ENCODE assay signal across 17 cellular contexts in genomic region chr7:33698006-33698405, GRCh38.
DNase-seq lines count a peak whose midpoint lies in the region; ATAC-seq and TF ChIP-seq lines count a peak whose summit lies in the region.
"Had no signal": no experiment of that assay in that cellular context is flagged by ENCODE, and none has a peak within 500 bp of the region (broad histone marks: within the 10 kb centered on the region; RNA-seq: fewer than 3 reads in every experiment).

No MANE protein-coding gene starts in this region.

- H3K4me1 ChIP-seq in mammary epithelial cell (ENCODE audit: insufficient read depth, low read length) (no peaks in the 10 kb centered on the region), esophagus muscularis mucosa (no peaks in the 10 kb centered on the region), mesenchymal stem cell (ENCODE audit: control insufficient read depth, insufficient read depth, low read depth, low read length) (peaks cover 9% of the 10 kb centered on the region)
- H3K4me1 ChIP-seq: BLaER1 treated with 17β-estradiol and CSF1 and Interleukin-3, amounts not matched to agents 10 nM and 100 nM had no signal

- H2BK12ac ChIP-seq in mesenchymal stem cell (ENCODE audit: low read length in 2 of 2): no peak overlapping the region

- no peak overlapping the region for H3K27ac ChIP-seq in mammary epithelial cell (ENCODE audit: insufficient read depth, low read depth, low read length)
- no peak overlapping the region for H3K27ac ChIP-seq in esophagus muscularis mucosa (replicated peaks in 1 of 4)
- peak overlapping the region; percentile 94 for H3K27ac ChIP-seq in mesenchymal stem cell (ENCODE audit: low read length, poor library complexity, severe bottlenecking)
- H3K27ac ChIP-seq: 22Rv1; BLaER1 treated with 17β-estradiol and CSF1 and Interleukin-3, amounts not matched to agents 10 nM and 100 nM; GM23248; PC-9 had no signal

- no peaks in the 10 kb centered on the region for H3K79me2 ChIP-seq in mammary epithelial cell (ENCODE audit: insufficient read depth, low read length)

- CTCF ChIA-PET in MCF 10A (lab: Yijun Ruan, JAX) (interaction anchor here (1.3 kb wide), 1 partner anchor 26 kb away, joined by 6 read pairs; no protein-coding TSS in a partner anchor), mammary epithelial cell (lab: Charles Lee; ENCODE audit: low non-redundant PET) (no interaction called here)

- dilution Hi-C loops in mammary epithelial cell (cut with HindIII; ENCODE audit: low sequenced_read_pairs): no loop called here

- H3K36me3 Mint-ChIP-seq in MCF 10A (ENCODE audit: insufficient read depth, unreplicated experiment): no peaks in the 10 kb centered on the region

- peaks cover 5% of the 10 kb centered on the region for H3K9me3 Mint-ChIP-seq in MCF 10A (ENCODE audit: unreplicated experiment)

- no peak overlapping the region for H3K18ac ChIP-seq in mesenchymal stem cell (ENCODE audit: low read depth in 1 of 2, low read length in 2 of 2)

- no peak for TF ChIP-seq POLR2A in esophagus muscularis mucosa (IDR thresholded peaks at IDR 0.05; ENCODE audit: low read depth)

- H2AK5ac ChIP-seq in mesenchymal stem cell (ENCODE audit: low read length, severe bottlenecking): no peak overlapping the region

- H3K4ac ChIP-seq in mesenchymal stem cell (ENCODE audit: low read depth in 1 of 2, low read length in 2 of 2): no peak overlapping the region

- H2AFZ ChIP-seq in mammary epithelial cell (ENCODE audit: low read depth, low read length): no peak overlapping the region
- no peak overlapping the region for H2AFZ ChIP-seq in mesenchymal stem cell (ENCODE audit: low read depth, low read length)
- H2AFZ ChIP-seq: GM23248, PC-9 had no signal

- intact Hi-C loops in MCF 10A (cut with micrococcal nuclease) (no loop called here), mammary epithelial cell (cut with micrococcal nuclease) (no loop called here), esophagus muscularis mucosa (cut with DNase I) (no loop called here)

- H4K91ac ChIP-seq in mesenchymal stem cell (ENCODE audit: low read length): no peak overlapping the region

- no peaks in the 10 kb centered on the region for H3K36me3 ChIP-seq in mammary epithelial cell (ENCODE audit: insufficient read depth, low read length)
- H3K36me3 ChIP-seq in esophagus muscularis mucosa: no peaks in the 10 kb centered on the region
- no peaks in the 10 kb centered on the region for H3K36me3 ChIP-seq in mesenchymal stem cell (ENCODE audit: control insufficient read depth in 1 of 2, insufficient read depth in 2 of 2, low read depth in 1 of 2, low read length in 2 of 2)

- WGBS in mammary epithelial cell (ENCODE audit: low coverage, missing lambda C conversion rate): 61% methylated on average over 8 of the region's 8 CpGs
- WGBS in esophagus muscularis mucosa: 91% methylated on average over 8 of the region's 8 CpGs
- WGBS in mesenchymal stem cell: 79% methylated on average over 7 of the region's 8 CpGs

- no peaks in the 10 kb centered on the region for H3K79me1 ChIP-seq in mesenchymal stem cell (replicated peaks; ENCODE audit: low read length, poor library complexity, severe bottlenecking)

- no TSS peak for BruUV-seq in MCF 10A (replicated peaks; lab: Mats Ljungman, UMichigan)
- no TSS peak for BruUV-seq in mammary epithelial cell (replicated peaks; lab: Mats Ljungman, UMichigan)

- peaks cover 10% of the 10 kb centered on the region for H3K4me1 Mint-ChIP-seq in MCF 10A (ENCODE audit: insufficient read depth, unreplicated experiment)

- H3K4me3 Mint-ChIP-seq in MCF 10A (ENCODE audit: unreplicated experiment): no peak overlapping the region

- H3K9ac ChIP-seq in mammary epithelial cell (ENCODE audit: insufficient read depth, low read length): no peak overlapping the region
- H3K9ac ChIP-seq in mesenchymal stem cell (ENCODE audit: low read length): no peak overlapping the region
- H3K9ac ChIP-seq: BLaER1 treated with 17β-estradiol and CSF1 and Interleukin-3, amounts not matched to agents 10 nM and 100 nM; GM23248 had no signal

- H3K9me3 ChIP-seq in mammary epithelial cell (replicated peaks; ENCODE audit: insufficient read depth, low read length) (peaks cover 9% of the 10 kb centered on the region), esophagus muscularis mucosa (peaks cover 0 to 28% (median 15%) of the 10 kb centered on the region in 4 donors), mesenchymal stem cell (ENCODE audit: control insufficient read depth, low read length) (peaks cover 30% of the 10 kb centered on the region)

- no peak overlapping the region for H3K4me2 ChIP-seq in mammary epithelial cell (ENCODE audit: insufficient read depth, low read depth, low read length)
- peak overlapping the region; percentile 41 for H3K4me2 ChIP-seq in mesenchymal stem cell (ENCODE audit: low read length, poor library complexity, severe bottlenecking)
- H3K4me2 ChIP-seq: BLaER1 treated with 17β-estradiol and CSF1 and Interleukin-3, amounts not matched to agents 10 nM and 100 nM; PC-9 had no signal

- H2BK5ac ChIP-seq in mesenchymal stem cell (ENCODE audit: low read depth, low read length, poor library complexity, severe bottlenecking): no peak overlapping the region

- H3K23ac ChIP-seq in mesenchymal stem cell (ENCODE audit: low read length in 2 of 2): no peak overlapping the region

- in situ Hi-C loops in mammary epithelial cell (cut with MboI; ENCODE audit: low sequenced_read_pairs in 2 of 2): no loop called here

- H3K4me3 ChIP-seq in mammary epithelial cell (replicated peaks in 1 of 3; ENCODE audit: insufficient read depth in 1 of 3, low read depth in 2 of 3, low read length in 3 of 3) (no peak overlapping the region), esophagus muscularis mucosa (no peak overlapping the region), mesenchymal stem cell (ENCODE audit: insufficient read depth in 1 of 2, low read depth in 1 of 2, low read length in 2 of 2) (no peak overlapping the region)
- H3K4me3 ChIP-seq: BLaER1 treated with 17β-estradiol and CSF1 and Interleukin-3, amounts not matched to agents 10 nM and 100 nM; GM23248; PC-9 had no signal

- H3K14ac ChIP-seq in mesenchymal stem cell (ENCODE audit: low read length in 2 of 2): no peak overlapping the region

- TF ChIP-seq EP300 in esophagus muscularis mucosa (IDR thresholded peaks at IDR 0.05): no peak

- H3K27me3 ChIP-seq in mammary epithelial cell (ENCODE audit: insufficient read depth, low read length): no peaks in the 10 kb centered on the region
- H3K27me3 ChIP-seq in esophagus muscularis mucosa: no peaks in the 10 kb centered on the region
- H3K27me3 ChIP-seq in mesenchymal stem cell (ENCODE audit: control insufficient read depth in 1 of 2, insufficient read depth in 1 of 2, low read length in 2 of 2): no peaks in the 10 kb centered on the region
- H3K27me3 ChIP-seq: BLaER1 treated with 17β-estradiol and CSF1 and Interleukin-3, amounts not matched to agents 10 nM and 100 nM had no signal

- POLR2A ChIA-PET in MCF 10A (lab: Yijun Ruan, JAX): no interaction called here

- TF ChIP-seq CTCF in MCF 10A (IDR thresholded peaks at IDR 0.05; ENCODE audit: unreplicated experiment): no peak
- TF ChIP-seq CTCF in mammary epithelial cell (conservative IDR thresholded peaks at IDR 0.05 in 1 of 2, IDR thresholded peaks at IDR 0.05 in 1 of 2; ENCODE audit: extremely low read depth in 1 of 2, insufficient read depth in 1 of 2, low read depth in 1 of 2, low read length in 2 of 2): no peak
- no peak for TF ChIP-seq CTCF in esophagus muscularis mucosa (IDR thresholded peaks at IDR 0.05)

- no peaks in the 10 kb centered on the region for H4K20me1 ChIP-seq in mammary epithelial cell (ENCODE audit: insufficient read depth, low read length)
- H4K20me1 ChIP-seq: BLaER1 treated with 17β-estradiol and CSF1 and Interleukin-3, amounts not matched to agents 10 nM and 100 nM had no signal

- no peak for ATAC-seq in HG03039 (IDR thresholded peaks at IDR 0.05; ENCODE audit: unreplicated experiment)
- no peak for ATAC-seq in GM19397 (IDR thresholded peaks at IDR 0.05; ENCODE audit: unreplicated experiment)
- ATAC-seq: HCT116 had no signal

- H4K8ac ChIP-seq in mesenchymal stem cell (ENCODE audit: low read length): no peak overlapping the region

- H2BK15ac ChIP-seq in mesenchymal stem cell (ENCODE audit: low read depth, poor library complexity, severe bottlenecking): no peak overlapping the region

- H3K27me3 Mint-ChIP-seq in MCF 10A (ENCODE audit: insufficient read depth, unreplicated experiment): no peaks in the 10 kb centered on the region

- no peak overlapping the region for H3K27ac Mint-ChIP-seq in MCF 10A (ENCODE audit: low read depth, unreplicated experiment)

- H2BK120ac ChIP-seq in mesenchymal stem cell (ENCODE audit: low read depth, low read length): no peak overlapping the region

- DNase-seq in MCF 10A (ENCODE audit: unreplicated experiment) (peak; percentile 3), mammary epithelial cell (no peak), esophagus muscularis mucosa (ENCODE audit: extremely low spot score) (peak; percentile 42), mesenchymal stem cell (no peak), NCI-H1092 treated with DMSO at 0.1 percent for 48 hours (lab: John Stamatoyannopoulos, UW) (no peak), DMS 273 (lab: John Stamatoyannopoulos, UW; ENCODE audit: unreplicated experiment) (no peak)
- DNase-seq: DMS79, GDM1, GM23248, NCI-H446, PC-9, SHP77 had no signal

Comparison
In these comparisons a context has a peak if more than half of its experiments do, and no peak if none do; other contexts are left out.
1. DNase-seq: peak in MCF 10A (single experiment) and esophagus muscularis mucosa (single experiment); none in mammary epithelial cell (single experiment), mesenchymal stem cell (single experiment), NCI-H1092 treated with DMSO at 0.1 percent for 48 hours (single experiment) and DMS 273 (single experiment).